In genomic region chr1:36920371-36920770, GRCh38 we compare ENCODE assay signal across 28 cellular contexts.
"Had no signal": no experiment of that assay in that cellular context is flagged by ENCODE, and none has a peak within 500 bp of the region (broad histone marks: within the 10 kb centered on the region; RNA-seq: fewer than 3 reads in every experiment).

No MANE protein-coding gene starts in this region.

- H3K36me3 ChIP-seq: esophagus muscularis mucosa, gastroesophageal sphincter, heart left ventricle, pancreas, right lobe of liver, suprapubic skin, transverse colon had no signal

- ATAC-seq: foreskin keratinocyte; gastroesophageal sphincter; heart left ventricle; left lobe of liver; mucosa of descending colon; naive thymus-derived CD4-positive, alpha-beta T cell; pancreas; right lobe of liver; stimulated activated naive CD8-positive, alpha-beta T cell treated with anti-CD3 and anti-CD28 coated beads, Interleukin-15, amount 100 ng/mL, for 72 hours had no signal

- H3K27me3 Mint-ChIP-seq: dendritic cell treated with granulocyte-macrophage colony-stimulating factor and Interleukin-4, amounts not matched to agents 40 ng/mL and 50 ng/mL, for 4 days had no signal

- DNase-seq: cerebellar nuclear complex; effector memory CD4-positive, alpha-beta T cell; foreskin keratinocyte; heart left ventricle; kidney; mucosa of descending colon; naive thymus-derived CD4-positive, alpha-beta T cell; occipital lobe; right lobe of liver; stimulated activated CD4-positive, alpha-beta T cell treated with anti-CD3 and anti-CD28 coated beads, Interleukin-12 subunit alpha, Interleukin-12 subunit beta, amount 100 ng/mL, for 4 hours; stimulated activated CD4-positive, alpha-beta T cell treated with anti-CD3 and anti-CD28 coated beads, Interleukin-1b, Interleukin-23, amount 100 ng/mL, for 48 hours; stimulated activated CD4-positive, alpha-beta T cell treated with anti-CD3 and anti-CD28 coated beads, Interleukin-4, amount 100 ng/mL, for 1 hour; stimulated activated CD8-positive, alpha-beta memory T cell treated with anti-CD3 and anti-CD28 coated beads, Interleukin-4, amount 100 ng/mL, for 48 hours; stimulated activated naive CD4-positive, alpha-beta T cell; stimulated activated naive CD8-positive, alpha-beta T cell treated with anti-CD3 and anti-CD28 coated beads, Interleukin-15, amount 100 ng/mL, for 72 hours; transverse colon had no signal

- H3K4me3 ChIP-seq: esophagus muscularis mucosa, gastroesophageal sphincter, heart left ventricle, hepatocyte, lung, mucosa of descending colon, pancreas, right lobe of liver, smooth muscle cell, suprapubic skin, transverse colon had no signal

- H3K4me1 Mint-ChIP-seq: memory B cell; mesothelial cell of epicardium; naive thymus-derived CD4-positive, alpha-beta T cell; nephron; stimulated activated naive CD8-positive, alpha-beta T cell treated with anti-CD3 and anti-CD28 coated beads, Interleukin-15, amount 100 ng/mL, for 72 hours had no signal

- H3K9me3 Mint-ChIP-seq: dendritic cell treated with granulocyte-macrophage colony-stimulating factor and Interleukin-4, amounts not matched to agents 40 ng/mL and 50 ng/mL, for 4 days had no signal

- H2AFZ ChIP-seq: hepatocyte had no signal

- H3K79me2 ChIP-seq: hepatocyte had no signal

- H3K27me3 ChIP-seq: foreskin keratinocyte, hepatocyte, right lobe of liver had no signal

- H3K4me3 Mint-ChIP-seq: dendritic cell treated with granulocyte-macrophage colony-stimulating factor and Interleukin-4, amounts not matched to agents 40 ng/mL and 50 ng/mL, for 4 days; memory B cell; mesothelial cell of epicardium; naive thymus-derived CD4-positive, alpha-beta T cell; nephron; stimulated activated naive CD8-positive, alpha-beta T cell treated with anti-CD3 and anti-CD28 coated beads, Interleukin-15, amount 100 ng/mL, for 72 hours had no signal

- H3K4me1 ChIP-seq: esophagus muscularis mucosa, foreskin keratinocyte, gastroesophageal sphincter, heart left ventricle, right lobe of liver, suprapubic skin, transverse colon had no signal

- H3K27ac Mint-ChIP-seq: dendritic cell treated with granulocyte-macrophage colony-stimulating factor and Interleukin-4, amounts not matched to agents 40 ng/mL and 50 ng/mL, for 4 days; memory B cell; mesothelial cell of epicardium; nephron had no signal

- H3K4me2 ChIP-seq: hepatocyte, smooth muscle cell had no signal

- H3K36me3 Mint-ChIP-seq: memory B cell; mesothelial cell of epicardium; naive thymus-derived CD4-positive, alpha-beta T cell had no signal

- H3K27ac ChIP-seq: esophagus muscularis mucosa, foreskin keratinocyte, gastroesophageal sphincter, heart left ventricle, hepatocyte, pancreas, right lobe of liver, suprapubic skin, transverse colon had no signal
